ENCODE assay signal across 12 cellular contexts in genomic region chr1:201885531-201886075, GRCh38. TPM values are rescaled to one million over a fixed set of nuclear protein-coding genes. Genes with fewer than 3 reads are reported as not detected.
DNase-seq lines count a peak whose midpoint lies in the region; ATAC-seq, FAIRE-seq and TF ChIP-seq lines count a peak whose summit lies in the region.
"Had no signal": no experiment of that assay in that cellular context is flagged by ENCODE, and none has a peak within 500 bp of the region (broad histone marks: within the 10 kb centered on the region; RNA-seq: fewer than 3 reads in every experiment).

No MANE protein-coding gene starts in this region.

- H3K36me3 ChIP-seq in MG63 (no peaks in the 10 kb centered on the region), H1 (ENCODE audit: control insufficient read depth in 2 of 4, insufficient read depth in 4 of 4, low read length in 3 of 4) (no peaks in the 10 kb centered on the region), tibial nerve (no peaks in the 10 kb centered on the region)
- H3K36me3 ChIP-seq: neutrophil had no signal

- no peaks in the 10 kb centered on the region for H4K20me1 ChIP-seq in H1 (replicated peaks in 1 of 2; ENCODE audit: control insufficient read depth in 1 of 2, insufficient read depth in 2 of 2, low read length in 2 of 2)

- DNase-seq in EL (peak; percentile 69), MG63 (peak; percentile 84), H1 (ENCODE audit: low read depth in 1 of 2, low spot score in 2 of 2) (no peak), omental fat pad (ENCODE audit: low spot score) (no peak), tibial nerve (ENCODE audit: low spot score in 2 of 2) (no peak), retina (no peak), iPS-NIHi11 (ENCODE audit: low spot score) (no peak)
- DNase-seq: stimulated activated CD4-positive, alpha-beta T cell treated with anti-CD3 and anti-CD28 coated beads, Interleukin-4, amount 100 ng/mL, for 24 hours; substantia nigra had no signal

- no peak overlapping the region for H4K5ac ChIP-seq in H1 (ENCODE audit: insufficient read length, low read depth, low read length)

- H3K27ac ChIP-seq in H1 (ENCODE audit: low read depth, low read length) (no peak overlapping the region), tibial nerve (peak overlapping the region in 2 of 4 donors; percentile 19 to 54)
- H3K27ac ChIP-seq: neutrophil had no signal

- TF ChIP-seq EP300 in H1 (IDR thresholded peaks at IDR 0.05; ENCODE audit: borderline replicate concordance in 1 of 2, low read depth in 2 of 2, low read length in 2 of 2) = no peak
- no peak for TF ChIP-seq EP300 in tibial nerve (IDR thresholded peaks at IDR 0.05)

- no peak for TF ChIP-seq RAD21 in H1 (IDR thresholded peaks at IDR 0.05 in 1 of 2, conservative IDR thresholded peaks at IDR 0.05 in 1 of 2; ENCODE audit: low read depth in 2 of 2, low read length in 2 of 2)

- H2AFZ ChIP-seq in H1 (ENCODE audit: low read length) = no peak overlapping the region

- 91% methylated on average over 6 of the region's 6 CpGs; no CpG with 5 or more reads in 1 of the 2 experiments for WGBS in H1 (ENCODE audit: extremely low coverage in 1 of 2, insufficient coverage in 1 of 2, insufficient read length in 1 of 2, insufficient replicate concordance in 2 of 2, low coverage in 1 of 2, low lambda C conversion rate in 2 of 2, missing lambda C conversion rate in 1 of 2), 2 experiments
- 82 to 87% methylated on average over 6 of the region's 6 CpGs for WGBS in tibial nerve, 2 donors

- TF ChIP-seq POLR2A in H1 (IDR thresholded peaks at IDR 0.05; ENCODE audit: control extremely low read depth in 1 of 2, low read depth in 2 of 2, low read length in 2 of 2) (no peak), tibial nerve (IDR thresholded peaks at IDR 0.05) (no peak)

- H3K4ac ChIP-seq in H1 (replicated peaks; ENCODE audit: insufficient read length, low read depth, low read length) = no peak overlapping the region

- H2BK120ac ChIP-seq in H1 (replicated peaks; ENCODE audit: low read depth, low read length) = no peak overlapping the region

- no peaks in the 10 kb centered on the region for H3K79me2 ChIP-seq in H1 (ENCODE audit: control insufficient read depth in 1 of 2, insufficient read depth in 2 of 2, low read length in 2 of 2)

- H3K18ac ChIP-seq in H1 (ENCODE audit: extremely low read depth, low read length) = no peak overlapping the region

- H2BK5ac ChIP-seq in H1 (ENCODE audit: low read depth, low read length) = 0 out of 2 replicates have a peak overlapping the region, but pooled peaks have one; percentile 30

- H2BK15ac ChIP-seq in H1 (ENCODE audit: low read length) = no peak overlapping the region

- H3K27me3 ChIP-seq in MG63 = no peaks in the 10 kb centered on the region
- H3K27me3 ChIP-seq in H1 (replicated peaks in 1 of 4; ENCODE audit: control insufficient read depth in 3 of 4, extremely low read depth in 1 of 4, insufficient read depth in 3 of 4, low read length in 3 of 4) = peaks cover 0 to 10% (median 6%) of the 10 kb centered on the region in 4 experiments; a peak in 4 of 7 replicates
- no peaks in the 10 kb centered on the region for H3K27me3 ChIP-seq in tibial nerve

- no peak overlapping the region for H3K56ac ChIP-seq in H1 (replicated peaks; ENCODE audit: insufficient read length, low read depth, low read length)

- H3K4me2 ChIP-seq in H1 (ENCODE audit: insufficient read depth in 1 of 2, low read depth in 2 of 2, low read length in 2 of 2) = no peak overlapping the region

- H3K4me3 ChIP-seq in MG63 (no peak overlapping the region), H1 (ENCODE audit: extremely low read depth in 1 of 4, insufficient read depth in 2 of 4, low read depth in 3 of 4, low read length in 4 of 4) (no peak overlapping the region), tibial nerve (no peak overlapping the region)

- no peaks in the 10 kb centered on the region for H3K79me1 ChIP-seq in H1 (ENCODE audit: low read depth, low read length)

- peak; percentile 65 for ATAC-seq in omental fat pad (ENCODE audit: low FRiP score)
- no peak for ATAC-seq in GM21381 (IDR thresholded peaks at IDR 0.05; ENCODE audit: unreplicated experiment)

- no peak overlapping the region for H3K23ac ChIP-seq in H1 (ENCODE audit: insufficient read length)

- POLR2A ChIA-PET in H1 (lab: Charles Lee; ENCODE audit: partially characterized antibody) = interaction anchor here (1.5 to 8.1 kb wide), 2 partner anchors 8 to 60 kb away, joined by 4 to 117 read pairs; partner anchors contain the start of gene SHISA4

- peaks cover 4 to 13% (median 7%) of the 10 kb centered on the region in 4 experiments for H3K4me1 ChIP-seq in H1 (replicated peaks in 1 of 4; ENCODE audit: control insufficient read depth in 3 of 4, insufficient read depth in 4 of 4, low read length in 3 of 4)
- peaks cover 0 to 72% (median 22%) of the 10 kb centered on the region in 4 donors for H3K4me1 ChIP-seq in tibial nerve

- CTCF ChIA-PET in H1 (lab: Charles Lee; ENCODE audit: partially characterized antibody) = interaction anchor here (1.3 to 14.8 kb wide), 5 partner anchors 6 to 87 kb away, joined by 3 to 244 read pairs (median 34); partner anchors contain the start of gene SHISA4

- TF ChIP-seq CTCF in H1 (IDR thresholded peaks at IDR 0.05; ENCODE audit: control extremely low read depth in 1 of 3, insufficient read depth in 1 of 3, low read depth in 1 of 3, low read length in 3 of 3) (no peak), omental fat pad (IDR thresholded peaks at IDR 0.05) (no peak), tibial nerve (IDR thresholded peaks at IDR 0.05) (no peak)

- peaks cover 14% of the 10 kb centered on the region; the same call in 1 of the 2 replicates for H3K23me2 ChIP-seq in H1 (ENCODE audit: low read depth, low read length)

- no peak overlapping the region for H4K91ac ChIP-seq in H1 (replicated peaks; ENCODE audit: insufficient read length, low read length)

- H3K14ac ChIP-seq in H1 (ENCODE audit: insufficient read length) = no peak overlapping the region

- H3K9me3 ChIP-seq in MG63 (no peaks in the 10 kb centered on the region), H1 (ENCODE audit: insufficient read depth in 2 of 2, low read depth in 1 of 2, low read length in 1 of 2) (no peaks in the 10 kb centered on the region), tibial nerve (no peaks in the 10 kb centered on the region)
- H3K9me3 ChIP-seq: Caco-2, neutrophil had no signal

- H4K8ac ChIP-seq in H1 (ENCODE audit: extremely low read depth, insufficient read depth, low read length) = no peak overlapping the region

- 0 out of 2 replicates have a peak overlapping the region, but pooled peaks have one; percentile 18 for H2BK12ac ChIP-seq in H1 (ENCODE audit: low read depth, low read length)

- no peak overlapping the region for H3K9ac ChIP-seq in H1 (replicated peaks in 1 of 4; ENCODE audit: extremely low read depth in 1 of 4, low read depth in 3 of 4, low read length in 3 of 4)

- no peak overlapping the region for H2BK20ac ChIP-seq in H1 (ENCODE audit: low read length)

- H2AK5ac ChIP-seq in H1 (ENCODE audit: low read depth, low read length) = no peak overlapping the region

- FAIRE-seq in H1 (lab: Jason Lieb, UNC) = peak; percentile 7

TF ChIP-seq in H1, 55 proteins besides CTCF, POLR2A, EP300 and RAD21 (continues in another document):
- TF ChIP-seq TCF12 (IDR thresholded peaks at IDR 0.05; ENCODE audit: low read depth, low read length) (no peak), ZNF274 (IDR thresholded peaks at IDR 0.05; ENCODE audit: borderline replicate concordance, extremely low read depth, low read length) (no peak), CHD2 (IDR thresholded peaks at IDR 0.05; ENCODE audit: low read length) (no peak)

RNA-seq across cellular contexts. Expression of gene SHISA4, which starts 3.1 kb away (rescaled TPM):
- 13.6 and 28.8 TPM in 2 replicates for total RNA-seq in MG63 (2014; rRNA removed; shearing (Covaris generic); ENCODE audit: low replicate concordance)
- 7.8 and 9.0 TPM in 2 replicates for total RNA-seq in H1 (2021; fragmentation: NEBNext Ultra II Directional; extraction: Animal tissue kit (Norgen Biotek cat#: 25700))
- polyA plus RNA-seq in H1 (2011; rRNA removed) = 28.9 and 36.0 TPM in 2 replicates
- polyA plus RNA-seq in H1 (2011; cell fraction: cytosol; rRNA removed) = 17.8 TPM
- 22.1 TPM for polyA plus RNA-seq in H1 (2011; cell fraction: nucleus; rRNA removed)
- polyA plus RNA-seq in H1 (2012, experiment 1 of 2) = 5.1 to 13.0 TPM (median 12.0 TPM) in 4 replicates
- 15.8 TPM for polyA plus RNA-seq in H1 (2012, experiment 2 of 2)
- 8.7 TPM for polyA plus RNA-seq in H1 (2013, experiment 1 of 2)
- 9.9 TPM for polyA plus RNA-seq in H1 (2013, experiment 2 of 2)
- polyA minus RNA-seq in H1 (2011; rRNA and poly(A)+ RNA removed) = 7.3 and 7.7 TPM in 2 replicates
- 5.1 TPM for polyA minus RNA-seq in H1 (2011; cell fraction: cytosol; rRNA and poly(A)+ RNA removed)
- 2.7 TPM for polyA minus RNA-seq in H1 (2011; cell fraction: nucleus; rRNA and poly(A)+ RNA removed)
- total RNA-seq in omental fat pad (10 to 100 TPM; 11.0 to 23.3 (median 13.0) TPM), tibial nerve (10 to 100 TPM; 42.6 to 76.6 (median 66.4) TPM)

RNA-seq across cellular contexts. Expression of gene IPO9, which starts 56.6 kb away (rescaled TPM):
- 23.8 and 32.1 TPM in 2 replicates for total RNA-seq in MG63 (2014; rRNA removed; shearing (Covaris generic); ENCODE audit: low replicate concordance)
- 122 and 124 TPM in 2 replicates for total RNA-seq in H1 (2021; fragmentation: NEBNext Ultra II Directional; extraction: Animal tissue kit (Norgen Biotek cat#: 25700))
- polyA plus RNA-seq in H1 (2011; rRNA removed) = 60.4 and 61.0 TPM in 2 replicates
- 52.6 TPM for polyA plus RNA-seq in H1 (2011; cell fraction: cytosol; rRNA removed)
- polyA plus RNA-seq in H1 (2011; cell fraction: nucleus; rRNA removed) = 86.1 TPM
- polyA plus RNA-seq in H1 (2012, experiment 1 of 2) = 54.4 to 90.7 TPM (median 74.8 TPM) in 4 replicates
- 10.5 TPM for polyA plus RNA-seq in H1 (2012, experiment 2 of 2)
- 49.5 TPM for polyA plus RNA-seq in H1 (2013, experiment 1 of 2)
- 50.6 TPM for polyA plus RNA-seq in H1 (2013, experiment 2 of 2)
- 108 and 162 TPM in 2 replicates for polyA minus RNA-seq in H1 (2011; rRNA and poly(A)+ RNA removed)
- 54.3 TPM for polyA minus RNA-seq in H1 (2011; cell fraction: cytosol; rRNA and poly(A)+ RNA removed)
- 55.7 TPM for polyA minus RNA-seq in H1 (2011; cell fraction: nucleus; rRNA and poly(A)+ RNA removed)
- total RNA-seq in omental fat pad (10 to 100 TPM; 13.4 to 19.7 (median 17.4) TPM), tibial nerve (10 to 100 TPM; 13.3 to 22.1 (median 15.3) TPM)

Comparison
In these comparisons a context has a peak if more than half of its experiments do, and no peak if none do; other contexts are left out.
1. DNase-seq: peak in EL (single experiment) and MG63 (single experiment); none in H1 (0 of 2), omental fat pad (single experiment), tibial nerve (0 of 2), retina (single experiment) and iPS-NIHi11 (single experiment).